20 cellular contexts compared by ENCODE assay signal in the genomic region with DNA sequence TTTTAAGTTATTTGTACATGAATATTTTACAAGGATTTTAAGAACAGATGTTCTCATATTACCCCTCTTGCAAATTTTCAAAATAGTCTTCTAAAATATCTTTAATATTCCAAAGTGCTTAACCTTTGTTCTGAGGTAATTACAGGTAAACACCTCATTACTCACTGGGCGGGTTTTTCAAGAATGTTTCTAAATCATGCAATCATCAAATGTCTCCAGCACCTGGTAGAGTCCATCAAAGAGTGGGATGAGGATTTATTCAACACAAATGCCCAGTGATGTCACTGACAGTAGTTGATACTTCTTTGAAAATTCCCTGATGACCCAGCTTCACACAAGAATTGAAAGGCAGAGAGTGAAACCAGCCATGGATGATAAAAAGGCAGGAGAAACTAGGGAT.
"Had no signal": no experiment of that assay in that cellular context is flagged by ENCODE, and none has a peak within 500 bp of the region (broad histone marks: within the 10 kb centered on the region; RNA-seq: fewer than 3 reads in every experiment).

No MANE protein-coding gene starts in this region.

- DNase-seq: activated CD4-positive, alpha-beta T cell treated with anti-CD3 and anti-CD28 coated beads for 1 hour; activated CD4-positive, alpha-beta T cell treated with anti-CD3 and anti-CD28 coated beads, Interleukin-2, amount 50 U/mL, for 1 hour; activated naive CD4-positive, alpha-beta T cell; activated T-cell treated with anti-CD3 and anti-CD28 coated beads, Interleukin-2, amount 50 U/mL, for 1 hour; adrenal gland; brain microvascular endothelial cell; central memory CD4-positive, alpha-beta T cell; effector memory CD4-positive, alpha-beta T cell; esophagus squamous epithelium; hypothalamus; left ventricle myocardium inferior; retina; sigmoid colon; stimulated activated CD4-positive, alpha-beta T cell treated with anti-CD3 and anti-CD28 coated beads, Interleukin-15, amount 100 ng/mL, for 24 hours; stomach; transverse colon had no signal

- ATAC-seq: activated T-helper 17 cell treated with anti-CD3 and anti-CD28 coated beads, Interleukin-2, amount 50 U/mL, for 72 hours; gastroesophageal sphincter; natural killer cell treated with Interleukin-12 subunit alpha and Interleukin-12 subunit beta and Interleukin-15 and Interleukin-18, amount 100 ng/mL, for 72 hours; stimulated activated memory B cell treated with anti-CD40 and anti-IgM and Interleukin-4, amounts not matched to agents 10 μg/mL and 1 μg/mL and 100 μg/mL, for 72 hours had no signal
